17 cellular contexts compared by ENCODE assay signal in genomic region chr11:108370990-108371389, GRCh38.
"Had no signal": no experiment of that assay in that cellular context is flagged by ENCODE, and none has a peak within 500 bp of the region (broad histone marks: within the 10 kb centered on the region; RNA-seq: fewer than 3 reads in every experiment).

No MANE protein-coding gene starts in this region.

- H2AFZ ChIP-seq: hepatocyte had no signal

- DNase-seq: effector memory CD4-positive, alpha-beta T cell; esophagus squamous epithelium; foreskin melanocyte; head of caudate nucleus; left colon; mesendoderm; naive B cell; posterior cingulate gyrus; small intestine; stimulated activated CD4-positive, alpha-beta T cell treated with anti-CD3 and anti-CD28 coated beads, Interleukin-12 subunit alpha, Interleukin-12 subunit beta, amount 100 ng/mL, for 4 hours; stimulated activated naive CD4-positive, alpha-beta T cell treated with Interleukin-2 at 50 U/mL for 16 hours; trophoblast cell had no signal

- H3K4me3 ChIP-seq: esophagus squamous epithelium, hepatocyte, right atrium auricular region had no signal

- H3K36me3 ChIP-seq: right atrium auricular region had no signal

- H3K79me2 ChIP-seq: hepatocyte had no signal

- H3K4me1 ChIP-seq: right atrium auricular region had no signal

- ATAC-seq: left colon had no signal

- H3K4me2 ChIP-seq: hepatocyte had no signal

- H3K27me3 ChIP-seq: esophagus squamous epithelium, hepatocyte, neutrophil, right atrium auricular region had no signal

- FAIRE-seq: endometrium, small intestine had no signal

- H3K27ac ChIP-seq: epithelial cell of prostate, esophagus squamous epithelium, hepatocyte, neutrophil, right atrium auricular region had no signal

- H3K9me3 ChIP-seq: esophagus squamous epithelium, neutrophil, right atrium auricular region had no signal
